9 cellular contexts compared by ENCODE assay signal in the genomic region with DNA sequence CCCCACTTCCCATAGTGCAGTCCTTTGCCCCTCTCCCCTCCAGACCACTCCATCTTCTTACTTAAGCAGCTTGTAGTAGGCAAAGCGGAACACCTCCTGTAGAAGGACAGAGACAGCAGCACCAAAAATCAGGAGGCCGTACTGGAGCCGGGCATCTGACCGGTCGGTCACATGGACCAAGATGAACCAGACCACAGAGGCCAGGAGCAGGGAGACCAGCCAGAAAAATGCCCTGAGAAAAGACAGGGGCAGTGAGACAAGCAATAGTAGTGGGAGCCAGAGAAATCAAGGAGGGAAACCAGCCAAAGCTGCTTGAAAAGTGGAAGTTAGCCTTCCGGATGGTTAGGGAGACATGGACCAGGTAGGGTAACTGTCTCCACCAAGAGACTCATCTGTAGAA. TPM values are rescaled to one million over a fixed set of nuclear protein-coding genes. Genes with fewer than 3 reads are reported as not detected.
A peak's percentile ranks its signal among the peaks of the same experiment; 100 is the strongest.
DNase-seq lines count a peak whose midpoint lies in the region; ATAC-seq and TF ChIP-seq lines count a peak whose summit lies in the region.
"Had no signal": no experiment of that assay in that cellular context is flagged by ENCODE, and none has a peak within 500 bp of the region (broad histone marks: within the 10 kb centered on the region; RNA-seq: fewer than 3 reads in every experiment).

No MANE protein-coding gene starts in this region.

- CTCF ChIA-PET in naive thymus-derived CD4-positive, alpha-beta T cell (lab: Charles Lee): no interaction called here

- H3K9me3 Mint-ChIP-seq in naive thymus-derived CD4-positive, alpha-beta T cell: peaks cover 0 to 7% (median 0%) of the 10 kb centered on the region in 11 donors

- TF ChIP-seq CTCF in LNCaP clone FGC (IDR thresholded peaks at IDR 0.05; ENCODE audit: control insufficient read depth, extremely low read depth, insufficient read depth): no peak

- no peaks in the 10 kb centered on the region for H3K9me3 ChIP-seq in naive thymus-derived CD4-positive, alpha-beta T cell (ENCODE audit: control insufficient read depth in 2 of 3, low read length in 3 of 3)

- no peaks in the 10 kb centered on the region for H3K27me3 ChIP-seq in naive thymus-derived CD4-positive, alpha-beta T cell (ENCODE audit: control insufficient read depth in 2 of 2, insufficient read depth in 2 of 2, low read length in 2 of 2)

- DNase-seq in AG08396 (ENCODE audit: low spot score) (peak; percentile 33), LNCaP clone FGC (ENCODE audit: low read depth) (no peak), dermis blood vessel endothelial cell (peak; percentile 13), NCI-H146 treated with DMSO at 0.1 percent for 48 hours (lab: John Stamatoyannopoulos, UW; ENCODE audit: unreplicated experiment) (no peak), A172 (ENCODE audit: low spot score) (no peak)
- no peak for DNase-seq in naive thymus-derived CD4-positive, alpha-beta T cell

- peak overlapping the region; percentile 88 to 99 (median 94) for H3K27ac Mint-ChIP-seq in naive thymus-derived CD4-positive, alpha-beta T cell

- peak overlapping the region; percentile 94 to 99 (median 96) for H3K4me3 Mint-ChIP-seq in naive thymus-derived CD4-positive, alpha-beta T cell

- peaks cover 13 to 20% of the 10 kb centered on the region in 2 donors for H3K4me1 ChIP-seq in naive thymus-derived CD4-positive, alpha-beta T cell (ENCODE audit: control insufficient read depth in 2 of 2, insufficient read depth in 2 of 2, low read length in 2 of 2)

- peaks cover 25 to 39% (median 29%) of the 10 kb centered on the region in 7 donors for H3K4me1 Mint-ChIP-seq in naive thymus-derived CD4-positive, alpha-beta T cell

- intact Hi-C loops in naive thymus-derived CD4-positive, alpha-beta T cell (cut with micrococcal nuclease): loop anchor here (1.0 to 5.0 kb wide), 6 partner anchors 12 to 739 kb away; a partner anchor contains a TSS

- peaks cover 0 to 31% (median 8%) of the 10 kb centered on the region in 5 donors for H3K36me3 Mint-ChIP-seq in naive thymus-derived CD4-positive, alpha-beta T cell

- no peak for ATAC-seq in naive thymus-derived CD4-positive, alpha-beta T cell
- ATAC-seq in GM18868 (IDR thresholded peaks at IDR 0.05; ENCODE audit: unreplicated experiment) (no peak), HG02623 (IDR thresholded peaks at IDR 0.05; ENCODE audit: unreplicated experiment) (no peak)

- peak overlapping the region; percentile 98 for H3K4me3 ChIP-seq in LNCaP clone FGC (ENCODE audit: low read depth, low read length)
- H3K4me3 ChIP-seq in naive thymus-derived CD4-positive, alpha-beta T cell (ENCODE audit: low read length): peak overlapping the region; percentile 87

- peak overlapping the region; percentile 97 for H3K27ac ChIP-seq in naive thymus-derived CD4-positive, alpha-beta T cell (ENCODE audit: low read depth, low read length)

- H3K36me3 ChIP-seq in naive thymus-derived CD4-positive, alpha-beta T cell (ENCODE audit: control insufficient read depth in 2 of 3, insufficient read depth in 3 of 3, low read length in 3 of 3): peaks cover 14 to 38% (median 18%) of the 10 kb centered on the region in 3 experiments

- H3K27me3 Mint-ChIP-seq in naive thymus-derived CD4-positive, alpha-beta T cell: no peaks in the 10 kb centered on the region

- POLR2A ChIA-PET in naive thymus-derived CD4-positive, alpha-beta T cell (lab: Charles Lee): interaction anchor here (1.9 to 2.5 kb wide), 2 partner anchors 13 to 29 kb away, joined by 5 to 19 read pairs; a partner anchor contains a TSS

RNA-seq across cellular contexts. Expression of a gene that starts 0.9 kb away (rescaled TPM):
- 132 and 182 TPM in 2 replicates for total RNA-seq in dermis blood vessel endothelial cell
- total RNA-seq in naive thymus-derived CD4-positive, alpha-beta T cell: 100 to 1,000 TPM; 112 to 143 (median 127) TPM
- polyA plus RNA-seq in naive thymus-derived CD4-positive, alpha-beta T cell: 10 to 100 TPM; 70.7 to 81.4 TPM
- total RNA-seq in A172 (2014; rRNA removed; shearing (Covaris generic)): 197 and 226 TPM in 2 replicates

RNA-seq across cellular contexts. Expression of a gene that starts 4.7 kb away (rescaled TPM):
- total RNA-seq in dermis blood vessel endothelial cell: 3.6 and 43.1 TPM in 2 replicates
- total RNA-seq in naive thymus-derived CD4-positive, alpha-beta T cell: 1 to 10 TPM; 1.5 to 7.8 (median 4.3) TPM
- polyA plus RNA-seq in naive thymus-derived CD4-positive, alpha-beta T cell: 1 to 10 TPM; 2.7 to 5.6 TPM
- 8.8 TPM in 1 of 2 replicates, not detected in the other for total RNA-seq in A172 (2014; rRNA removed; shearing (Covaris generic))

RNA-seq across cellular contexts. Expression of a gene that starts 10.3 kb away (rescaled TPM):
- total RNA-seq in dermis blood vessel endothelial cell: not detected in 2 replicates
- not detected for total RNA-seq in naive thymus-derived CD4-positive, alpha-beta T cell
- polyA plus RNA-seq in naive thymus-derived CD4-positive, alpha-beta T cell: 1 to 10 TPM in 1 of 2 donors, under 1 TPM in 1; 0.35 to 1.7 TPM
- not detected in 2 replicates for total RNA-seq in A172 (2014; rRNA removed; shearing (Covaris generic))
- total RNA-seq: myocyte had no signal

RNA-seq across cellular contexts. Expression of a gene that starts 14.5 kb away (rescaled TPM):
- 0.33 and 1.0 TPM in 2 replicates for total RNA-seq in dermis blood vessel endothelial cell
- 1 to 10 TPM; 1.4 to 2.6 (median 2.4) TPM for total RNA-seq in naive thymus-derived CD4-positive, alpha-beta T cell
- 1 to 10 TPM in 1 of 2 donors, under 1 TPM in 1; 0.87 to 2.0 TPM for polyA plus RNA-seq in naive thymus-derived CD4-positive, alpha-beta T cell
- total RNA-seq in A172 (2014; rRNA removed; shearing (Covaris generic)): 15.2 and 25.2 TPM in 2 replicates

RNA-seq across cellular contexts. Expression of a gene that starts 25.8 kb away (rescaled TPM):
- total RNA-seq in dermis blood vessel endothelial cell: 35.4 and 43.4 TPM in 2 replicates
- 10 to 100 TPM; 47.9 to 72.8 (median 67.5) TPM for total RNA-seq in naive thymus-derived CD4-positive, alpha-beta T cell
- polyA plus RNA-seq in naive thymus-derived CD4-positive, alpha-beta T cell: 10 to 100 TPM; 61.7 to 92.9 TPM
- total RNA-seq in A172 (2014; rRNA removed; shearing (Covaris generic)): 42.3 and 60.1 TPM in 2 replicates

Comparison
In these comparisons a context has a peak if more than half of its experiments do, and no peak if none do; other contexts are left out.
1. DNase-seq: peak in AG08396 (single experiment) and dermis blood vessel endothelial cell (single experiment); none in LNCaP clone FGC (single experiment), naive thymus-derived CD4-positive, alpha-beta T cell (0 of 9), NCI-H146 treated with DMSO at 0.1 percent for 48 hours (single experiment) and A172 (single experiment).